In genomic region chr10:43410345-43410744, GRCh38 we compare ENCODE assay signal across 8 cellular contexts. TPM values are rescaled to one million over a fixed set of nuclear protein-coding genes. Genes with fewer than 3 reads are reported as not detected.
DNase-seq lines count a peak whose midpoint lies in the region; ATAC-seq and TF ChIP-seq lines count a peak whose summit lies in the region.
"Had no signal": no experiment of that assay in that cellular context is flagged by ENCODE, and none has a peak within 500 bp of the region (broad histone marks: within the 10 kb centered on the region; RNA-seq: fewer than 3 reads in every experiment).

No MANE protein-coding gene starts in this region.

- DNase-seq in OCI-LY7 (ENCODE audit: low spot score) (no peak), NCI-H524 treated with DMSO at 0.1 percent for 48 hours (lab: John Stamatoyannopoulos, UW) (no peak)
- DNase-seq in effector memory CD4-positive, alpha-beta T cell, result no peak
- no peak for DNase-seq in activated effector memory CD4-positive, alpha-beta T cell treated with Interleukin-2 at 50 U/mL for 16 hours

- no TSS peak for BruUV-seq in OCI-LY7 (replicated peaks; lab: Mats Ljungman, UMichigan)

- H3K9me3 ChIP-seq in OCI-LY7 (ENCODE audit: low read length), result no peaks in the 10 kb centered on the region
- no peaks in the 10 kb centered on the region for H3K9me3 ChIP-seq in effector memory CD4-positive, alpha-beta T cell (ENCODE audit: control insufficient read depth, low read length)

- in situ Hi-C loops in GM18951 (cut with MboI; ENCODE audit: low sequenced_read_pairs, unreplicated experiment), result no loop called here

- H3K4me3 ChIP-seq in OCI-LY7 (ENCODE audit: low read depth, low read length, poor library complexity, severe bottlenecking) (peak overlapping the region; percentile 92), rectal smooth muscle tissue (ENCODE audit: low read length) (peak overlapping the region; percentile 99)
- no peak overlapping the region for H3K4me3 ChIP-seq in effector memory CD4-positive, alpha-beta T cell (ENCODE audit: insufficient read depth, low read depth, low read length, poor library complexity, severe bottlenecking)

- H4K20me1 ChIP-seq in OCI-LY7 (ENCODE audit: insufficient read depth, low read length), result peaks cover 5% of the 10 kb centered on the region; the same call in 1 of the 2 replicates

- no peak overlapping the region; the same call in 1 of the 2 replicates for H2AFZ ChIP-seq in OCI-LY7 (ENCODE audit: low read length)

- no peak for ATAC-seq in HG03378 (IDR thresholded peaks at IDR 0.05; ENCODE audit: unreplicated experiment)

- no peak overlapping the region for H3K9ac ChIP-seq in rectal smooth muscle tissue (ENCODE audit: low read length)

- TF ChIP-seq CTCF in OCI-LY7 (conservative IDR thresholded peaks at IDR 0.05; ENCODE audit: low read length), result no peak

- intact Hi-C loops in OCI-LY7 (cut with micrococcal nuclease; ENCODE audit: unreplicated experiment), result no loop called here

- no peaks in the 10 kb centered on the region for H3K27me3 ChIP-seq in effector memory CD4-positive, alpha-beta T cell (replicated peaks; ENCODE audit: control insufficient read depth, insufficient read depth, low read length, poor library complexity, severe bottlenecking)
- H3K27me3 ChIP-seq in rectal smooth muscle tissue (ENCODE audit: control insufficient read depth, insufficient read depth, low read length), result no peaks in the 10 kb centered on the region

- H3K79me2 ChIP-seq in OCI-LY7 (ENCODE audit: insufficient read depth, low read depth, low read length), result peaks cover 46% of the 10 kb centered on the region

- peak overlapping the region; percentile 82 for H3K27ac ChIP-seq in OCI-LY7 (ENCODE audit: low read depth, low read length, poor library complexity, severe bottlenecking)
- H3K27ac ChIP-seq in effector memory CD4-positive, alpha-beta T cell (ENCODE audit: insufficient read depth, low read length, poor library complexity, severe bottlenecking), result peak overlapping the region; percentile 99
- H3K27ac ChIP-seq in rectal smooth muscle tissue (ENCODE audit: low read depth, low read length), result no peak overlapping the region

- H3K9me2 ChIP-seq in OCI-LY7 (ENCODE audit: insufficient read depth, low read length), result no peaks in the 10 kb centered on the region

- peak; percentile 2 for TF ChIP-seq POLR2A in GM18951 (IDR thresholded peaks at IDR 0.05; ENCODE audit: extremely low read depth, insufficient read depth, insufficient read length)

- H3K4me1 ChIP-seq in OCI-LY7 (ENCODE audit: insufficient read depth, low read length, poor library complexity, severe bottlenecking) (peaks cover 20% of the 10 kb centered on the region), rectal smooth muscle tissue (ENCODE audit: control insufficient read depth, insufficient read depth, low read length) (peaks cover 11% of the 10 kb centered on the region)
- H3K4me1 ChIP-seq in effector memory CD4-positive, alpha-beta T cell (ENCODE audit: control insufficient read depth, insufficient read depth, low read length, poor library complexity, severe bottlenecking), result peaks cover 22% of the 10 kb centered on the region

- POLR2A ChIA-PET in OCI-LY7 (lab: Charles Lee), result interaction anchor here (1.1 to 1.7 kb wide), 7 partner anchors 9 to 43 kb away, joined by 3 to 13 read pairs (median 6); partner anchors contain the start of gene ZNF487

- CTCF ChIA-PET in OCI-LY7 (lab: Charles Lee; ENCODE audit: unreplicated experiment), result no interaction called here

- H3K4me2 ChIP-seq in OCI-LY7 (ENCODE audit: low read length), result peak overlapping the region; percentile 87

- H3K36me3 ChIP-seq in OCI-LY7 (ENCODE audit: insufficient read depth, low read length), result peaks cover 29% of the 10 kb centered on the region
- no peaks in the 10 kb centered on the region for H3K36me3 ChIP-seq in effector memory CD4-positive, alpha-beta T cell (ENCODE audit: control insufficient read depth, insufficient read depth, low read length)
- no peaks in the 10 kb centered on the region for H3K36me3 ChIP-seq in rectal smooth muscle tissue (ENCODE audit: control insufficient read depth, insufficient read depth, low read length)

RNA-seq across cellular contexts. Expression of gene HNRNPF, which starts 1.4 kb away (rescaled TPM):
- total RNA-seq in OCI-LY7 (2014; rRNA removed; shearing (Covaris generic)), result 280 and 354 TPM in 2 replicates
- total RNA-seq in OCI-LY7 (2022), result 286 and 340 TPM in 2 replicates

RNA-seq across cellular contexts. Expression of gene ZNF487, which starts 26.6 kb away (rescaled TPM):
- total RNA-seq in OCI-LY7 (2014; rRNA removed; shearing (Covaris generic)), result 6.5 and 8.1 TPM in 2 replicates
- total RNA-seq in OCI-LY7 (2022), result 3.5 and 5.0 TPM in 2 replicates

RNA-seq across cellular contexts. Expression of gene FXYD4, which starts 38.9 kb away (rescaled TPM):
- total RNA-seq in OCI-LY7 (2014; rRNA removed; shearing (Covaris generic)), result not detected in 2 replicates
- total RNA-seq in OCI-LY7 (2022), result not detected in 2 replicates
- total RNA-seq: temporal lobe had no signal
